1 cellular context compared by ENCODE assay signal in genomic region chr19:13024126-13024957, GRCh38.
TF ChIP-seq lines count a peak whose summit lies in the region.

No MANE protein-coding gene starts in this region.

TF ChIP-seq in SK-N-SH treated with all-trans-retinoic acid at 6 μM for 48 hours, 23 proteins besides CTCF, POLR2A, EP300 and RAD21 (continued from another document):
- TF ChIP-seq CREB5 (CRISPR knock-in tag; IDR thresholded peaks at IDR 0.05; ENCODE audit: low read depth) (no peak), CSDC2 (CRISPR knock-in tag; IDR thresholded peaks at IDR 0.05) (no peak), ESRRG (CRISPR knock-in tag; IDR thresholded peaks at IDR 0.05) (no peak), POU6F1 (CRISPR knock-in tag; IDR thresholded peaks at IDR 0.05; ENCODE audit: borderline replicate concordance, low read depth) (no peak), PATZ1 (CRISPR knock-in tag; IDR thresholded peaks at IDR 0.05; ENCODE audit: borderline replicate concordance) (no peak), TCF4 (CRISPR knock-in tag; IDR thresholded peaks at IDR 0.05; ENCODE audit: borderline replicate concordance) (no peak), RARB (CRISPR knock-in tag; IDR thresholded peaks at IDR 0.05) (no peak)
